In the genomic region with DNA sequence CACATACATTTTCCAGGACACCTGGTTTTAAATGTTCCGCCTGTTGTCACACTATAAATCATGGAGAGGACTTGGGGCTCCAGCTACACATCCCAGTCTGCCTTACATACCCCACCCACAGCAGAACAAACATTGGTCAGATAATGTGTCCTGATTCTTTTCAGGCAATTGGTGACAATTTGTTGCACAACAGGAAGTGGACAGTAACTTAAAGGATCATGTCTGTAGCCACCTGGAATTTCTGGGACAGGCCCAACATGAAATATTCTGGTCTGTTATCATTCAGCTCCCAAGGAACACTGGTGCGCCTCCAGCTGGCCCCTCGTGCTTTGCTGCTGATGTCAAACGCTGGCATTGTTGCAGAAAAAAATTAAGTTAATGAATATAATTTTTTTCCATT, we compare ENCODE assay signal across 1 cellular context.
TF ChIP-seq lines count a peak whose summit lies in the region.

No MANE protein-coding gene starts in this region.

TF ChIP-seq in H1, 55 proteins besides CTCF, POLR2A, EP300 and RAD21 (continued from another document):
- TF ChIP-seq PHF8 (conservative IDR thresholded peaks at IDR 0.05; ENCODE audit: low read depth, low read length), result no peak
- no peak for TF ChIP-seq CBX8 (IDR thresholded peaks at IDR 0.05; ENCODE audit: borderline replicate concordance, low read depth, low read length)
- TF ChIP-seq NRF1 (IDR thresholded peaks at IDR 0.05; ENCODE audit: low read depth, low read length), result no peak
